In the genomic region with DNA sequence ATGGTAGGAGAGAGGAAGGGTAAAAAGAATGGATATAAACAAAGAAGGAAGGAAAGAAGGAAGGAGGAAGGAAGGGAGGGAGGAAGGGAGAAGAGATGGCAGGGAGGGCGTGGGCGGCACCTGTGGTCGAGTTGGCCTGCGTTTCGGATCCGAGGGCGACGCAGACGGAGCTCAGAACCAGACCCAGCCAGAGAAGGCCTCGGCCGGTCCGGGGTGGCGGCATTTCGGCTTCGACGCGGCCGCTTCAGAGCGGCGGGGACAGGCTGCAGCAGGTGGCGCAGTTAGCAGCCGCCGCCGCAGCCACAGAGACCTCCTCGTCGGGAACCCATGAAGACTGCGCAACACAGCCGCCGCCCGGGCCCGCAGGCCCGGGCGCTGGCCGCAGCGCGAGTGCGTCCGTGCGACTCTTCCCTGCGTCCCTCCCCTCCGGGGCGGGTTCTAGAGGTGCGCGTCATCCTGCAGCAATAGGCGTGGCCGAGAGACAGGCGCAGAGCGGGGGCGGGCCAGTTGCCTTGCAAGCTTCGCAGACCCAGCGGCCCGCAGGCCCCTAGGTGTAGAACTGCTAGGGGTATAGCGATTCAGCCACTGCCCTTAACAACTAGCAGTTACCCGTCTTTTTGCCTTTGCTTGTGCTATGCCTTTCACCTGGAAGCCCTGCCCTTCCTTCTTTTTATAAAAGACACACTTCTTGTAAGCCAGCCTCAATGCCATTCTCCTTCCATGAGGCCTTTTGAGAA, we compare ENCODE assay signal across 8 cellular contexts. TPM values are rescaled to one million over a fixed set of nuclear protein-coding genes. Genes with fewer than 3 reads are reported as not detected.
DNase-seq lines count a peak whose midpoint lies in the region; ATAC-seq, FAIRE-seq and TF ChIP-seq lines count a peak whose summit lies in the region.

A gene with protein sequence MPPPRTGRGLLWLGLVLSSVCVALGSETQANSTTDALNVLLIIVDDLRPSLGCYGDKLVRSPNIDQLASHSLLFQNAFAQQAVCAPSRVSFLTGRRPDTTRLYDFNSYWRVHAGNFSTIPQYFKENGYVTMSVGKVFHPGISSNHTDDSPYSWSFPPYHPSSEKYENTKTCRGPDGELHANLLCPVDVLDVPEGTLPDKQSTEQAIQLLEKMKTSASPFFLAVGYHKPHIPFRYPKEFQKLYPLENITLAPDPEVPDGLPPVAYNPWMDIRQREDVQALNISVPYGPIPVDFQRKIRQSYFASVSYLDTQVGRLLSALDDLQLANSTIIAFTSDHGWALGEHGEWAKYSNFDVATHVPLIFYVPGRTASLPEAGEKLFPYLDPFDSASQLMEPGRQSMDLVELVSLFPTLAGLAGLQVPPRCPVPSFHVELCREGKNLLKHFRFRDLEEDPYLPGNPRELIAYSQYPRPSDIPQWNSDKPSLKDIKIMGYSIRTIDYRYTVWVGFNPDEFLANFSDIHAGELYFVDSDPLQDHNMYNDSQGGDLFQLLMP (minus strand): TSS at position 392 of the 737 bp plus-strand sequence. CDS start 169 bp downstream, at position 223.

- H3K79me1 ChIP-seq in H1 (ENCODE audit: low read depth, low read length): no peaks in the 10 kb centered on the region
- H3K79me1 ChIP-seq in mesendoderm (ENCODE audit: low read length): no peaks in the 10 kb centered on the region

- H3K23ac ChIP-seq in H1 (ENCODE audit: insufficient read length) (no peak within 1 kb of the TSS), mesendoderm (ENCODE audit: low read length) (no peak within 1 kb of the TSS)

- H3K36me3 ChIP-seq in H1 (ENCODE audit: control insufficient read depth in 2 of 4, insufficient read depth in 4 of 4, low read length in 3 of 4) (peaks cover 0 to 4% (median 0%) of the 10 kb centered on the region in 4 experiments; a peak in 3 of 8 replicates), mesendoderm (ENCODE audit: control insufficient read depth, insufficient read depth, low read length) (no peaks in the 10 kb centered on the region)

- no peak for TF ChIP-seq CTCF in H1 (IDR thresholded peaks at IDR 0.05; ENCODE audit: control extremely low read depth in 1 of 3, insufficient read depth in 1 of 3, low read depth in 1 of 3, low read length in 3 of 3)

- peak within 1 kb of the TSS; percentile 13 to 77 (median 54) for H3K9ac ChIP-seq in H1 (replicated peaks in 1 of 4; ENCODE audit: extremely low read depth in 1 of 4, low read depth in 3 of 4, low read length in 3 of 4)
- peak within 1 kb of the TSS; percentile 70 for H3K9ac ChIP-seq in mesendoderm (ENCODE audit: low read length)

- H3K4me2 ChIP-seq in H1 (ENCODE audit: insufficient read depth in 1 of 2, low read depth in 2 of 2, low read length in 2 of 2) (peak within 1 kb of the TSS; percentile 67 to 70), mesendoderm (ENCODE audit: low read length) (peak within 1 kb of the TSS; percentile 13)

- no peak within 1 kb of the TSS for H4K91ac ChIP-seq in H1 (replicated peaks; ENCODE audit: insufficient read length, low read length)

- H2BK5ac ChIP-seq in H1 (ENCODE audit: low read depth, low read length): no peak within 1 kb of the TSS
- no peak within 1 kb of the TSS for H2BK5ac ChIP-seq in mesendoderm (ENCODE audit: low read length)

- H3K18ac ChIP-seq in H1 (ENCODE audit: extremely low read depth, low read length) (no peak within 1 kb of the TSS; the same call in 1 of the 2 replicates), mesendoderm (ENCODE audit: low read length) (no peak within 1 kb of the TSS)

- H3K9me3 ChIP-seq in H1 (ENCODE audit: insufficient read depth in 2 of 2, low read depth in 1 of 2, low read length in 1 of 2): no peaks in the 10 kb centered on the region

- no peak within 1 kb of the TSS for H4K5ac ChIP-seq in H1 (ENCODE audit: insufficient read length, low read depth, low read length)
- no peak within 1 kb of the TSS for H4K5ac ChIP-seq in mesendoderm (ENCODE audit: low read length)

- H2AFZ ChIP-seq in H1 (ENCODE audit: low read length): peak within 1 kb of the TSS; percentile 81

- H3K23me2 ChIP-seq in H1 (ENCODE audit: low read depth, low read length): peaks cover 6% of the 10 kb centered on the region; the same call in 1 of the 2 replicates

- H3K79me2 ChIP-seq in H1 (ENCODE audit: control insufficient read depth in 1 of 2, insufficient read depth in 2 of 2, low read length in 2 of 2): no peaks in the 10 kb centered on the region
- no peaks in the 10 kb centered on the region for H3K79me2 ChIP-seq in mesendoderm (ENCODE audit: control insufficient read depth, insufficient read depth, low read length)

- CTCF ChIA-PET in H1 (lab: Charles Lee; ENCODE audit: partially characterized antibody): interaction anchor here (1.0 to 1.7 kb wide), 5 partner anchors 11 to 34 kb away, joined by 3 to 5 read pairs (median 3); no protein-coding TSS in a partner anchor

- peak; percentile 83 for DNase-seq in COR-L47 (lab: John Stamatoyannopoulos, UW)
- peak; percentile 83 for DNase-seq in HT1080 (ENCODE audit: low read depth)
- DNase-seq in NOMO-1 treated with dmso at 0.1 percent for 144 hours (lab: John Stamatoyannopoulos, UW; ENCODE audit: unreplicated experiment): peak; percentile 65
- DNase-seq in activated CD8-positive, alpha-beta memory T cell treated with anti-CD3 and anti-CD28 coated beads for 48 hours (ENCODE audit: low read depth in 2 of 3, low spot score in 2 of 3): peak; percentile 42 to 68 (median 49)
- DNase-seq in H1 (ENCODE audit: low read depth in 1 of 2, low spot score in 2 of 2): peak; percentile 70 to 78
- DNase-seq in mesendoderm: peak; percentile 95
- DNase-seq in stimulated activated CD8-positive, alpha-beta memory T cell treated with anti-CD3 and anti-CD28 coated beads, Interleukin-12 subunit alpha, Interleukin-12 subunit beta, amount 100 ng/mL, for 4 hours (ENCODE audit: low read depth): peak; percentile 73

- TF ChIP-seq RAD21 in H1 (IDR thresholded peaks at IDR 0.05 in 1 of 2, conservative IDR thresholded peaks at IDR 0.05 in 1 of 2; ENCODE audit: low read depth in 2 of 2, low read length in 2 of 2): no peak

- H3K27ac ChIP-seq in H1 (ENCODE audit: low read depth, low read length): no peak within 1 kb of the TSS
- H3K27ac ChIP-seq in mesendoderm (ENCODE audit: low read depth, low read length): peak within 1 kb of the TSS; percentile 76

- TF ChIP-seq EP300 in H1 (IDR thresholded peaks at IDR 0.05; ENCODE audit: borderline replicate concordance in 1 of 2, low read depth in 2 of 2, low read length in 2 of 2): no peak

- no peak within 1 kb of the TSS for H2BK20ac ChIP-seq in H1 (ENCODE audit: low read length)

- H3K4ac ChIP-seq in H1 (replicated peaks; ENCODE audit: insufficient read length, low read depth, low read length) (no peak within 1 kb of the TSS), mesendoderm (ENCODE audit: low read depth, low read length) (no peak within 1 kb of the TSS)

- H2AK5ac ChIP-seq in H1 (ENCODE audit: low read depth, low read length) (no peak within 1 kb of the TSS), mesendoderm (ENCODE audit: low read length) (no peak within 1 kb of the TSS)

- WGBS in H1 (ENCODE audit: extremely low coverage in 1 of 2, insufficient coverage in 1 of 2, insufficient read length in 1 of 2, insufficient replicate concordance in 2 of 2, low coverage in 1 of 2, low lambda C conversion rate in 2 of 2, missing lambda C conversion rate in 1 of 2), 2 experiments: 2% methylated on average over 38 of the region's 54 CpGs; no CpG with 5 or more reads in 1 of the 2 experiments
- no CpG with 5 or more reads among the region's 54 CpGs for WGBS in mesendoderm (ENCODE audit: extremely low coverage, insufficient coverage, low lambda C conversion rate)

- H3K27me3 ChIP-seq in H1 (replicated peaks in 1 of 4; ENCODE audit: control insufficient read depth in 3 of 4, extremely low read depth in 1 of 4, insufficient read depth in 3 of 4, low read length in 3 of 4) (peaks cover 0 to 3% (median 0%) of the 10 kb centered on the region in 4 experiments; a peak in 2 of 7 replicates), mesendoderm (ENCODE audit: insufficient read depth, low read length, poor library complexity) (no peaks in the 10 kb centered on the region)

- peak; percentile 48 to 82 for TF ChIP-seq POLR2A in H1 (IDR thresholded peaks at IDR 0.05; ENCODE audit: control extremely low read depth in 1 of 2, low read depth in 2 of 2, low read length in 2 of 2)

- peak within 1 kb of the TSS; percentile 40 to 61 (median 48) for H3K4me3 ChIP-seq in H1 (ENCODE audit: extremely low read depth in 1 of 4, insufficient read depth in 2 of 4, low read depth in 3 of 4, low read length in 4 of 4)
- peak within 1 kb of the TSS; percentile 28 for H3K4me3 ChIP-seq in mesendoderm (ENCODE audit: low read length)

- H3K56ac ChIP-seq in H1 (replicated peaks; ENCODE audit: insufficient read length, low read depth, low read length) (no peak within 1 kb of the TSS), mesendoderm (ENCODE audit: low read length) (peak within 1 kb of the TSS; percentile 73)

- H4K8ac ChIP-seq in H1 (ENCODE audit: extremely low read depth, insufficient read depth, low read length): peak within 1 kb of the TSS; percentile 74; the same call in 1 of the 2 replicates
- no peak within 1 kb of the TSS for H4K8ac ChIP-seq in mesendoderm (ENCODE audit: low read depth, low read length)

- peak; percentile 69 for ATAC-seq in GM21360 (IDR thresholded peaks at IDR 0.05; ENCODE audit: unreplicated experiment)

- no peak within 1 kb of the TSS for H3K14ac ChIP-seq in H1 (ENCODE audit: insufficient read length)

- FAIRE-seq in H1 (lab: Jason Lieb, UNC): peak; percentile 57

- no peak within 1 kb of the TSS for H2BK15ac ChIP-seq in H1 (ENCODE audit: low read length)
- H2BK15ac ChIP-seq in mesendoderm (replicated peaks; ENCODE audit: low read depth): no peak within 1 kb of the TSS

- H3K4me1 ChIP-seq in H1 (replicated peaks in 1 of 4; ENCODE audit: control insufficient read depth in 3 of 4, insufficient read depth in 4 of 4, low read length in 3 of 4) (peaks cover 0 to 3% (median 0%) of the 10 kb centered on the region in 4 experiments; a peak in 1 of 7 replicates), mesendoderm (ENCODE audit: control insufficient read depth, low read depth, low read length) (no peaks in the 10 kb centered on the region)

- POLR2A ChIA-PET in H1 (lab: Charles Lee; ENCODE audit: partially characterized antibody): interaction anchor here (0.8 to 1.3 kb wide), 2 partner anchors 14 to 34 kb away, joined by 3 read pairs; no protein-coding TSS in a partner anchor

- H2BK120ac ChIP-seq in H1 (replicated peaks; ENCODE audit: low read depth, low read length) (no peak within 1 kb of the TSS), mesendoderm (ENCODE audit: low read depth, low read length) (no peak within 1 kb of the TSS)

- 0 out of 2 replicates have a peak within 1 kb of the TSS, but pooled peaks have one; percentile 27 for H2BK12ac ChIP-seq in H1 (ENCODE audit: low read depth, low read length)

- H4K20me1 ChIP-seq in H1 (replicated peaks in 1 of 2; ENCODE audit: control insufficient read depth in 1 of 2, insufficient read depth in 2 of 2, low read length in 2 of 2): no peaks in the 10 kb centered on the region

RNA-seq across cellular contexts. Expression of the gene that starts here (rescaled TPM):
- 53.5 and 88.4 TPM in 2 replicates for total RNA-seq in HT1080 (2014; rRNA removed; shearing (Covaris generic))
- 90.5 and 108 TPM in 2 replicates for polyA plus RNA-seq in HT1080 (2015; cell fraction: cytosol; rRNA removed)
- polyA plus RNA-seq in HT1080 (2015; cell fraction: nucleus; rRNA removed): 43.8 and 53.0 TPM in 2 replicates
- total RNA-seq in H1 (2021; fragmentation: NEBNext Ultra II Directional; extraction: Animal tissue kit (Norgen Biotek cat#: 25700)): 18.0 and 19.9 TPM in 2 replicates
- polyA plus RNA-seq in H1 (2011; rRNA removed): 17.9 and 20.7 TPM in 2 replicates
- 13.1 TPM for polyA plus RNA-seq in H1 (2011; cell fraction: cytosol; rRNA removed)
- polyA plus RNA-seq in H1 (2011; cell fraction: nucleus; rRNA removed): 61.6 TPM
- 13.3 to 19.4 TPM (median 15.5 TPM) in 4 replicates for polyA plus RNA-seq in H1 (2012, experiment 1 of 2)
- 8.5 TPM for polyA plus RNA-seq in H1 (2012, experiment 2 of 2)
- polyA plus RNA-seq in H1 (2013, experiment 1 of 2): 23.0 TPM
- 19.6 TPM for polyA plus RNA-seq in H1 (2013, experiment 2 of 2)
- 31.2 and 54.4 TPM in 2 replicates for polyA minus RNA-seq in H1 (2011; rRNA and poly(A)+ RNA removed)
- polyA minus RNA-seq in H1 (2011; cell fraction: cytosol; rRNA and poly(A)+ RNA removed): 16.1 TPM
- 42.4 TPM for polyA minus RNA-seq in H1 (2011; cell fraction: nucleus; rRNA and poly(A)+ RNA removed)
- polyA plus RNA-seq in mesendoderm (2013, experiment 1 of 2): 15.8 TPM
- 16.3 TPM for polyA plus RNA-seq in mesendoderm (2013, experiment 2 of 2)
